13 cellular contexts compared by ENCODE assay signal in the genomic region with DNA sequence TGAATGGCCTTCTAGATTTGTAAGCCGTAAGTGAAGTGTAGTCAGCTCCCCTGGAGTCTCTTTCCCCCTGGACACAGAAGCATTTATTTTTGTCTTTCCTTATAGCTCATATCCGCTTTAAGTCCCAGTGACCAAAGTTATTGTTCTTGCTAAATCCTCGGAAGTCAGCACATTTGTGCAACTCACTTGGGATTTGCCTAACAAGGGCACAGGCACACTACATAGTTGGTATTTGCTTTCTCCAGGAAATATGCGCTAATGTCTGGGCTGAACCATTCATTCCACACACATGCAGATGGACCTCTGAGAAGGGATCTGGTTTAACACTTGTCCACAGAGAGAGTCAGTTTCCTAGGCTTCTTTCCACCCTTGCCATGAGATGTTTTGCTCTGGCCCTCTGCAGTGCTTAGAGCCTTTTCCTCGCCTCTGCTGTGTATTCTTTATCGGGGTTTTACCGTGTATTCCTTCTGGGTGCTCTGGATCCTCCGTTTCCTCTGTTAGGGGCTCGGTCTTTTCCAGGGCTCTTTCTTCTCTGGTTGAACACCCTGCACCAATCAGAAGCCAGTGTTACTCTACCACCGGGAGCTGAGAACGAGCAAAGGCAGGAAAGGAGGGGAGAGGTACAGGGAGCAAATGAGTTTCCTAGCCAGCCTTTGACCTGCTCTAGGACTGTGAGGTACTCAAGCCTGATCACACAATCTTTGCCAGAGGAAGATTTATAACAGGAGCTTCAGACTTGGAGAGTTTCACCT.
DNase-seq lines count a peak whose midpoint lies in the region; ATAC-seq lines count a peak whose summit lies in the region.
"Had no signal": no experiment of that assay in that cellular context is flagged by ENCODE, and none has a peak within 500 bp of the region (broad histone marks: within the 10 kb centered on the region; RNA-seq: fewer than 3 reads in every experiment).

No MANE protein-coding gene starts in this region.

- H3K27ac ChIP-seq in BLaER1 treated with 17β-estradiol and CSF1 and Interleukin-3, amounts not matched to agents 10 nM and 100 nM, result no peak overlapping the region

- peaks cover 10 to 29% (median 21%) of the 10 kb centered on the region in 10 experiments for H3K4me1 ChIP-seq in BLaER1 treated with 17β-estradiol and CSF1 and Interleukin-3, amounts not matched to agents 10 nM and 100 nM
- H3K4me1 ChIP-seq: BE2C had no signal

- ATAC-seq in GM18907 (IDR thresholded peaks at IDR 0.05; ENCODE audit: unreplicated experiment), result no peak

- H3K27me3 ChIP-seq in BLaER1 treated with 17β-estradiol and CSF1 and Interleukin-3, amounts not matched to agents 10 nM and 100 nM, result peaks cover 0 to 7% (median 0%) of the 10 kb centered on the region in 11 experiments; a peak in 2 of 22 replicates
- H3K27me3 ChIP-seq: BE2C had no signal

- H4K20me1 ChIP-seq in BLaER1 treated with 17β-estradiol and CSF1 and Interleukin-3, amounts not matched to agents 10 nM and 100 nM, result no peaks in the 10 kb centered on the region

- no peak overlapping the region for H3K9ac ChIP-seq in BLaER1 treated with 17β-estradiol and CSF1 and Interleukin-3, amounts not matched to agents 10 nM and 100 nM

- no peak overlapping the region for H3K4me3 ChIP-seq in BLaER1 treated with 17β-estradiol and CSF1 and Interleukin-3, amounts not matched to agents 10 nM and 100 nM

- DNase-seq in astrocyte of the hippocampus (ENCODE audit: low read depth, low spot score) (peak; percentile 43), hepatic stellate cell (ENCODE audit: low spot score) (peak; percentile 49), renal cortical epithelial cell (ENCODE audit: low read depth) (peak; percentile 45), GM19240 (ENCODE audit: insufficient read length, low spot score) (no peak), NCI-H748 (lab: John Stamatoyannopoulos, UW; ENCODE audit: unreplicated experiment) (no peak)
- DNase-seq in activated naive CD4-positive, alpha-beta T cell treated with Interleukin-2 at 50 U/mL for 16 hours, result no peak
- DNase-seq: BE2C; cerebellar nuclear complex; Kasumi-1; NCI-H510A; stimulated activated CD8-positive, alpha-beta memory T cell treated with anti-CD3 and anti-CD28 coated beads, Interleukin-4, amount 100 ng/mL, for 48 hours had no signal

- H3K4me2 ChIP-seq in BLaER1 treated with 17β-estradiol and CSF1 and Interleukin-3, amounts not matched to agents 10 nM and 100 nM, result peak overlapping the region in 8 of 11 experiments; percentile 15 to 53 (median 30); a peak in 15 of 22 replicates

- H3K36me3 ChIP-seq in BLaER1 treated with 17β-estradiol and CSF1 and Interleukin-3, amounts not matched to agents 10 nM and 100 nM, result no peaks in the 10 kb centered on the region
- H3K36me3 ChIP-seq: BE2C had no signal

- no peaks in the 10 kb centered on the region for H3K9me3 ChIP-seq in BLaER1 treated with 17β-estradiol and CSF1 and Interleukin-3, amounts not matched to agents 10 nM and 100 nM (replicated peaks in 1 of 11)
- H3K9me3 ChIP-seq: BE2C had no signal

Comparison
In these comparisons a context has a peak if more than half of its experiments do, and no peak if none do; other contexts are left out.
1. DNase-seq: peak in astrocyte of the hippocampus (single experiment), hepatic stellate cell (single experiment) and renal cortical epithelial cell (single experiment); none in GM19240 (single experiment), NCI-H748 (single experiment) and activated naive CD4-positive, alpha-beta T cell treated with Interleukin-2 at 50 U/mL for 16 hours (single experiment).